In genomic region chr6:25381077-25381476, GRCh38 we compare ENCODE assay signal across 23 cellular contexts.
"Had no signal": no experiment of that assay in that cellular context is flagged by ENCODE, and none has a peak within 500 bp of the region (broad histone marks: within the 10 kb centered on the region; RNA-seq: fewer than 3 reads in every experiment).

No MANE protein-coding gene starts in this region.

- H3K4me1 ChIP-seq: breast epithelium, Peyer's patch, SJSA1 had no signal

- H3K4me3 ChIP-seq: breast epithelium, Peyer's patch, SJSA1 had no signal

- DNase-seq: activated CD4-positive, alpha-beta T cell treated with anti-CD3 and anti-CD28 coated beads for 48 hours; activated CD4-positive, alpha-beta T cell treated with anti-CD3 and anti-CD28 coated beads, Interleukin-2, amount 50 U/mL, for 4 hours; activated CD8-positive, alpha-beta memory T cell treated with anti-CD3 and anti-CD28 coated beads, Interleukin-2, amount 50 U/mL, for 48 hours; activated CD8-positive, alpha-beta T cell treated with anti-CD3 and anti-CD28 coated beads, Interleukin-2, amount 10 ng/mL, durations not matched to agents 7 days and 5 days; activated naive CD4-positive, alpha-beta T cell treated with anti-CD3 and anti-CD28 coated beads, Interleukin-2, amount 50 U/mL, for 16 hours; activated T-cell treated with anti-CD3 and anti-CD28 coated beads, Interleukin-2, amount 50 U/mL, for 1 hour; amniotic stem cell; central memory CD4-positive, alpha-beta T cell; NCI-H1092; NCI-H1417; NCI-H1930; NCI-H2107; NCI-H2171 treated with DMSO at 0.1 percent for 48 hours; NCI-H226; NCI-H526; NCI-H774; Peyer's patch; SHP77 had no signal

- H3K36me3 ChIP-seq: breast epithelium, Peyer's patch, SJSA1 had no signal

- H3K4me3 Mint-ChIP-seq: activated CD8-positive, alpha-beta T cell treated with anti-CD3 and anti-CD28 coated beads, Interleukin-2, amount 10 ng/mL, durations not matched to agents 7 days and 5 days; T-helper 1 cell treated with Interleukin-12 subunit alpha and Interleukin-12 subunit beta and Interleukin-4 antibody, amounts not matched to agents 30 μg/mL and 1 μg/mL, for 36 hours had no signal

- ATAC-seq: activated CD4-positive, CD25-positive, alpha-beta regulatory T cell treated with anti-CD3 and anti-CD28 coated beads, Interleukin-2, amount 50 U/mL, for 24 hours; activated CD8-positive, alpha-beta T cell treated with anti-CD3 and anti-CD28 coated beads, Interleukin-2, amount 10 ng/mL, durations not matched to agents 7 days and 5 days; SK-N-SH treated with all-trans-retinoic acid at 6 μM for 48 hours had no signal

- H3K9me3 ChIP-seq: breast epithelium, Peyer's patch, SJSA1 had no signal

- H3K27ac Mint-ChIP-seq: activated CD8-positive, alpha-beta T cell treated with anti-CD3 and anti-CD28 coated beads, Interleukin-2, amount 10 ng/mL, durations not matched to agents 7 days and 5 days; T-helper 1 cell treated with Interleukin-12 subunit alpha and Interleukin-12 subunit beta and Interleukin-4 antibody, amounts not matched to agents 30 μg/mL and 1 μg/mL, for 36 hours had no signal
